ENCODE assay signal across 8 cellular contexts in genomic region chr2:104378853-104379374, GRCh38.
DNase-seq lines count a peak whose midpoint lies in the region; ATAC-seq and TF ChIP-seq lines count a peak whose summit lies in the region.

No MANE protein-coding gene starts in this region.

- H3K4me3 ChIP-seq in lower lobe of right lung (peak overlapping the region; percentile 43), thymus (ENCODE audit: low read length) (peak overlapping the region; percentile 73)

- peak overlapping the region; percentile 33 for H3K27ac ChIP-seq in lower lobe of right lung
- H3K27ac ChIP-seq in thymus (ENCODE audit: low read depth) = peak overlapping the region; percentile 58

- H3K27me3 ChIP-seq in lower lobe of right lung (ENCODE audit: low read depth) (no peaks in the 10 kb centered on the region), thymus (ENCODE audit: control insufficient read depth, insufficient read depth) (no peaks in the 10 kb centered on the region)

- whole genome bisulfite sequencing in thymus = 0% methylated on average over 3 of the region's 3 CpGs

- DNase-seq in activated T-cell treated with anti-CD3 and anti-CD28 coated beads for 24 hours (ENCODE audit: low read depth) (peak; percentile 2), activated T-cell treated with anti-CD3 and anti-CD28 coated beads for 4 hours (no peak), NOMO-1 treated with DMSO at 0.1 percent for 48 hours (lab: John Stamatoyannopoulos, UW; ENCODE audit: unreplicated experiment) (peak; percentile 73), lower lobe of right lung (no peak)
- DNase-seq in central memory CD4-positive, alpha-beta T cell = peak; percentile 32

- H3K4me1 ChIP-seq in lower lobe of right lung = peaks cover 4% of the 10 kb centered on the region
- peaks cover 5% of the 10 kb centered on the region for H3K4me1 ChIP-seq in thymus (ENCODE audit: control insufficient read depth, insufficient read depth, low read length)

- H3K9me3 ChIP-seq in lower lobe of right lung = no peaks in the 10 kb centered on the region
- H3K9me3 ChIP-seq in thymus (ENCODE audit: control insufficient read depth) = no peaks in the 10 kb centered on the region

- H3K36me3 ChIP-seq in lower lobe of right lung (no peaks in the 10 kb centered on the region), thymus (ENCODE audit: control insufficient read depth, insufficient read depth) (no peaks in the 10 kb centered on the region)

- intact Hi-C loops in lower lobe of right lung (cut with DNase I) = no loop called here

- TF ChIP-seq CTCF in lower lobe of right lung (IDR thresholded peaks at IDR 0.05) = no peak

- ATAC-seq in HG03095 (IDR thresholded peaks at IDR 0.05; ENCODE audit: unreplicated experiment) (peak; percentile 69), lower lobe of right lung (peak; percentile 81 to 89), GM21723 (IDR thresholded peaks at IDR 0.05; ENCODE audit: unreplicated experiment) (no peak)

Comparison
In these comparisons a context has a peak if more than half of its experiments do, and no peak if none do; other contexts are left out.
1. DNase-seq: peak in activated T-cell treated with anti-CD3 and anti-CD28 coated beads for 24 hours (single experiment), NOMO-1 treated with DMSO at 0.1 percent for 48 hours (single experiment) and central memory CD4-positive, alpha-beta T cell (single experiment); none in activated T-cell treated with anti-CD3 and anti-CD28 coated beads for 4 hours (single experiment) and lower lobe of right lung (single experiment).